In genomic region chr14:100819829-100820475, GRCh38 we compare ENCODE assay signal across 1 cellular context.
TF ChIP-seq lines count a peak whose summit lies in the region.

No MANE protein-coding gene starts in this region.

TF ChIP-seq in HepG2, 621 proteins besides CTCF, POLR2A, EP300 and RAD21 (continued from another document):
- TF ChIP-seq PBX3 (CRISPR knock-in tag; IDR thresholded peaks at IDR 0.05; ENCODE audit: borderline replicate concordance), result no peak
- TF ChIP-seq RBFOX2 (IDR thresholded peaks at IDR 0.05; ENCODE audit: low read depth, low read length), result peak; percentile 80
- TF ChIP-seq ZNF326 (CRISPR knock-in tag; IDR thresholded peaks at IDR 0.05; ENCODE audit: borderline replicate concordance), result no peak
- TF ChIP-seq ZNF337 (CRISPR knock-in tag; IDR thresholded peaks at IDR 0.05; ENCODE audit: borderline replicate concordance, low read depth), result no peak
- no peak for TF ChIP-seq ZNF180 (CRISPR knock-in tag; IDR thresholded peaks at IDR 0.05; ENCODE audit: borderline replicate concordance, low read depth)
- no peak for TF ChIP-seq ZNF367 (CRISPR knock-in tag; IDR thresholded peaks at IDR 0.05; ENCODE audit: borderline replicate concordance)
- 0 out of 2 replicates have a peak, but pooled peaks have one; percentile 52 for TF ChIP-seq ZNF768 (CRISPR knock-in tag; IDR thresholded peaks at IDR 0.05)
- peak; percentile 54; the same call in 1 of the 2 replicates for TF ChIP-seq ZFP91 (CRISPR knock-in tag; IDR thresholded peaks at IDR 0.05; ENCODE audit: borderline replicate concordance)
- TF ChIP-seq ZBTB38 (CRISPR knock-in tag; IDR thresholded peaks at IDR 0.05), result peak; percentile 96
- TF ChIP-seq ZNF780A (CRISPR knock-in tag; IDR thresholded peaks at IDR 0.05), result peak; percentile 96; the same call in 1 of the 2 replicates
- no peak for TF ChIP-seq HMGA1 (CRISPR knock-in tag; conservative IDR thresholded peaks at IDR 0.05)
- TF ChIP-seq NBN (conservative IDR thresholded peaks at IDR 0.05), result no peak
- TF ChIP-seq ZNF776 (CRISPR knock-in tag; IDR thresholded peaks at IDR 0.05), result no peak
- 0 out of 2 replicates have a peak, but pooled peaks have one; percentile 12 for TF ChIP-seq FOXC1 (CRISPR knock-in tag; IDR thresholded peaks at IDR 0.05; ENCODE audit: borderline replicate concordance)
- TF ChIP-seq ZBTB46 (CRISPR knock-in tag; IDR thresholded peaks at IDR 0.05; ENCODE audit: borderline replicate concordance), result no peak
- TF ChIP-seq AGO2 (optimal IDR thresholded peaks at IDR 0.05; ENCODE audit: low read depth, low read length), result peak; percentile 87
- TF ChIP-seq ZBTB39 (CRISPR knock-in tag; IDR thresholded peaks at IDR 0.05), result no peak
- peak; percentile 98 for TF ChIP-seq HNRNPL (IDR thresholded peaks at IDR 0.05; ENCODE audit: low read depth, low read length)
- no peak for TF ChIP-seq ARID3A (IDR thresholded peaks at IDR 0.05; ENCODE audit: low read depth, low read length)
- TF ChIP-seq LRRFIP1 (CRISPR knock-in tag; conservative IDR thresholded peaks at IDR 0.05), result no peak
- no peak for TF ChIP-seq MAZ (IDR thresholded peaks at IDR 0.05; ENCODE audit: borderline replicate concordance, low read depth, low read length)
- TF ChIP-seq MAZ (CRISPR knock-in tag; IDR thresholded peaks at IDR 0.05; ENCODE audit: low read depth), result no peak; the same call in 1 of the 2 replicates
- TF ChIP-seq ZNF75D (CRISPR knock-in tag; IDR thresholded peaks at IDR 0.05; ENCODE audit: borderline replicate concordance), result no peak
- TF ChIP-seq ZBTB8A (CRISPR knock-in tag; IDR thresholded peaks at IDR 0.05; ENCODE audit: borderline replicate concordance, low read depth), result no peak
- TF ChIP-seq AFF4 (CRISPR knock-in tag; IDR thresholded peaks at IDR 0.05), result no peak
- peak; percentile 24 for TF ChIP-seq ZNF407 (CRISPR knock-in tag; IDR thresholded peaks at IDR 0.05; ENCODE audit: not compliant biosample characterization)
- no peak for TF ChIP-seq HNF4G (IDR thresholded peaks at IDR 0.05; ENCODE audit: borderline replicate concordance, low read depth, low read length)
- no peak for TF ChIP-seq HNF4G (CRISPR knock-in tag; IDR thresholded peaks at IDR 0.05; ENCODE audit: borderline replicate concordance, low read depth)
